In genomic region chr12:57989837-57990236, GRCh38 we compare ENCODE assay signal across 19 cellular contexts.
"Had no signal": no experiment of that assay in that cellular context is flagged by ENCODE, and none has a peak within 500 bp of the region (broad histone marks: within the 10 kb centered on the region; RNA-seq: fewer than 3 reads in every experiment).

No MANE protein-coding gene starts in this region.

- H3K9me3 Mint-ChIP-seq: dendritic cell treated with granulocyte-macrophage colony-stimulating factor and Interleukin-4, amounts not matched to agents 40 ng/mL and 50 ng/mL, for 4 days had no signal

- ATAC-seq: foreskin keratinocyte; gastroesophageal sphincter; heart left ventricle; left cardiac atrium; left lung; left ventricle myocardium superior; lower lobe of right lung; mucosa of descending colon; naive thymus-derived CD8-positive, alpha-beta T cell had no signal

- H3K27ac ChIP-seq: colonic mucosa, esophagus muscularis mucosa, foreskin keratinocyte, heart left ventricle, hepatocyte, left lung, lower lobe of right lung had no signal

- H3K27me3 ChIP-seq: colonic mucosa, esophagus muscularis mucosa, foreskin keratinocyte, gastroesophageal sphincter, heart left ventricle, hepatocyte, left lung had no signal

- H3K36me3 ChIP-seq: colonic mucosa, esophagus muscularis mucosa, gastroesophageal sphincter, heart left ventricle, left lung, lower lobe of right lung had no signal

- H3K27ac Mint-ChIP-seq: dendritic cell treated with granulocyte-macrophage colony-stimulating factor and Interleukin-4, amounts not matched to agents 40 ng/mL and 50 ng/mL, for 4 days; mesothelial cell of epicardium had no signal

- H3K4me3 ChIP-seq: colonic mucosa, esophagus muscularis mucosa, gastroesophageal sphincter, heart left ventricle, hepatocyte, left lung, lower lobe of right lung, mucosa of descending colon had no signal

- H3K4me2 ChIP-seq: hepatocyte had no signal

- H3K9me3 ChIP-seq: colonic mucosa, esophagus muscularis mucosa, gastroesophageal sphincter, left lung, lower lobe of right lung, mucosa of descending colon had no signal

- H3K79me2 ChIP-seq: hepatocyte had no signal

- H3K4me1 ChIP-seq: colonic mucosa, heart left ventricle, left lung, lower lobe of right lung had no signal

- H2AFZ ChIP-seq: hepatocyte had no signal

- DNase-seq: colonic mucosa; cortex of kidney; effector CD4-positive, alpha-beta T cell; effector memory CD4-positive, alpha-beta T cell; foreskin keratinocyte; heart left ventricle; left cardiac atrium; left lung; left ventricle myocardium superior; lower lobe of right lung; mesenchymal stem cell; mucosa of descending colon; naive B cell; naive thymus-derived CD8-positive, alpha-beta T cell had no signal

- H3K36me3 Mint-ChIP-seq: mesothelial cell of epicardium, naive B cell had no signal
